In genomic region chr2:46208766-46209165, GRCh38 we compare ENCODE assay signal across 25 cellular contexts.
A peak's percentile ranks its signal among the peaks of the same experiment; 100 is the strongest.
DNase-seq lines count a peak whose midpoint lies in the region; ATAC-seq, FAIRE-seq and TF ChIP-seq lines count a peak whose summit lies in the region.
"Had no signal": no experiment of that assay in that cellular context is flagged by ENCODE, and none has a peak within 500 bp of the region (broad histone marks: within the 10 kb centered on the region; RNA-seq: fewer than 3 reads in every experiment).

No MANE protein-coding gene starts in this region.

- no peaks in the 10 kb centered on the region for H3K79me2 ChIP-seq in GM12878 (ENCODE audit: control insufficient read depth, insufficient read depth, low read length)

- SMC1A ChIA-PET in GM12878 (lab: Charles Lee; ENCODE audit: uncharacterized antibody, unreplicated experiment) = interaction anchor here (0.7 to 1.9 kb wide), 4 partner anchors 8 to 21 kb away, joined by 4 to 5 read pairs (median 4); no protein-coding TSS in a partner anchor

- FAIRE-seq in A549 (lab: Jason Lieb, UNC) (peak; percentile 76), GM12878 (lab: Jason Lieb, UNC) (no peak)
- FAIRE-seq: GM19239 had no signal

- BruUV-seq in GM12878 (replicated peaks; lab: Mats Ljungman, UMichigan) = no TSS peak

- DNase-seq in A549 (ENCODE audit: low read depth in 1 of 2, low spot score in 1 of 2) (no peak), adipocyte (ENCODE audit: low read depth) (no peak), GM12878 (ENCODE audit: low read depth, low spot score) (no peak), occipital lobe (lab: John Stamatoyannopoulos, UW) (no peak), caudate nucleus (lab: John Stamatoyannopoulos, UW) (no peak)
- no peak for DNase-seq in activated effector memory CD4-positive, alpha-beta T cell treated with anti-CD3 and anti-CD28 coated beads, Interleukin-2, amount 50 U/mL, for 16 hours
- DNase-seq: ACHN; BE2C; C1 segment of cervical spinal cord; CD4-positive, alpha-beta memory T cell; CD4-positive, CD25-positive, alpha-beta regulatory T cell; CD8-positive, alpha-beta memory T cell; COR-L47; DMS 273 treated with DMSO at 0.1 percent for 48 hours; DMS153; DMS53; DMS79; DND-41; EL; GDM1 had no signal

- no peak overlapping the region for H3K9ac ChIP-seq in adipocyte (ENCODE audit: low read length)
- H3K9ac ChIP-seq in GM12878 (ENCODE audit: control insufficient read depth, insufficient read depth, low read length) = no peak overlapping the region
- H3K9ac ChIP-seq: BLaER1 had no signal

- TF ChIP-seq CTCF in A549 (IDR thresholded peaks at IDR 0.05) (no peak), HEK293 (tag by site-specific recombination; IDR thresholded peaks at IDR 0.05) (no peak), GM12878 (IDR thresholded peaks at IDR 0.05 in 2 of 3, conservative IDR thresholded peaks at IDR 0.05 in 1 of 3; ENCODE audit: control insufficient read depth in 2 of 3, extremely low read depth in 1 of 3, insufficient read depth in 1 of 3, low read depth in 3 of 3, low read length in 3 of 3) (no peak)

- TF ChIP-seq EP300 in A549 (IDR thresholded peaks at IDR 0.05) (no peak), GM12878 (IDR thresholded peaks at IDR 0.05; ENCODE audit: borderline replicate concordance in 1 of 2, control insufficient read depth in 1 of 2, low read depth in 2 of 2, low read length in 2 of 2) (no peak)

- ATAC-seq in A549 = no peak
- no peak for ATAC-seq in GM12878
- no peak for ATAC-seq in GM21447 (IDR thresholded peaks at IDR 0.05; ENCODE audit: unreplicated experiment)

- in situ Hi-C loops in GM12878 (cut with MboI) = no loop called here

- WGBS in A549 (ENCODE audit: missing lambda C conversion rate) = 93% methylated on average over 1 of the region's 1 CpG
- 42% methylated on average over 1 of the region's 1 CpG for WGBS in GM12878 (ENCODE audit: insufficient coverage, insufficient replicate concordance, low lambda C conversion rate, missing lambda C conversion rate)

- H3K4me3 ChIP-seq in A549 = no peak overlapping the region
- no peak overlapping the region for H3K4me3 ChIP-seq in HEK293 (ENCODE audit: low read depth, low read length)
- H3K4me3 ChIP-seq in adipocyte (ENCODE audit: low read length) = peak overlapping the region; percentile 12
- no peak overlapping the region for H3K4me3 ChIP-seq in GM12878
- H3K4me3 ChIP-seq: BLaER1 had no signal

- no peak overlapping the region for H3K27ac ChIP-seq in A549
- H3K27ac ChIP-seq in HEK293 (ENCODE audit: extremely low read depth, low read depth, low read length) = no peak overlapping the region
- no peak overlapping the region for H3K27ac ChIP-seq in GM12878 (ENCODE audit: control insufficient read depth, insufficient read depth)
- no peak overlapping the region for H3K27ac ChIP-seq in caudate nucleus (ENCODE audit: low read depth, low read length)
- H3K27ac ChIP-seq: 22Rv1, BLaER1 had no signal

- POLR2A ChIA-PET in A549 (lab: Yijun Ruan, JAX) (no interaction called here), HEK293 (lab: Yijun Ruan, JAX) (no interaction called here), GM12878 (lab: Charles Lee) (interaction anchor here (1.1 kb wide), 1 partner anchor 20 kb away, joined by 3 read pairs; no protein-coding TSS in a partner anchor)

- H3K9me3 ChIP-seq in A549 = peaks cover 22% of the 10 kb centered on the region
- no peaks in the 10 kb centered on the region for H3K9me3 ChIP-seq in HEK293 (ENCODE audit: control insufficient read depth, insufficient read depth, low read depth, low read length)
- H3K9me3 ChIP-seq in adipocyte (ENCODE audit: control insufficient read depth, low read length) = peaks cover 21% of the 10 kb centered on the region
- H3K9me3 ChIP-seq in GM12878 (replicated peaks; ENCODE audit: control insufficient read depth, insufficient read depth, low read length) = peaks cover 7% of the 10 kb centered on the region

- H3K36me3 ChIP-seq in HEK293 (ENCODE audit: control insufficient read depth in 2 of 2, insufficient read depth in 1 of 2, low read length in 2 of 2) (no peaks in the 10 kb centered on the region), adipocyte (ENCODE audit: control insufficient read depth, insufficient read depth, low read length, severe bottlenecking) (no peaks in the 10 kb centered on the region), GM12878 (ENCODE audit: control insufficient read depth in 2 of 2, insufficient read depth in 2 of 2, low read length in 1 of 2) (no peaks in the 10 kb centered on the region)
- H3K36me3 ChIP-seq: BE2C, BLaER1 had no signal

- H3K4me1 ChIP-seq in A549 (no peaks in the 10 kb centered on the region), HEK293 (ENCODE audit: control insufficient read depth, insufficient read depth, low read length) (no peaks in the 10 kb centered on the region), adipocyte (ENCODE audit: control insufficient read depth, insufficient read depth, low read length) (no peaks in the 10 kb centered on the region), GM12878 (ENCODE audit: control insufficient read depth, insufficient read depth, low read length) (no peaks in the 10 kb centered on the region)
- H3K4me1 ChIP-seq: BE2C, BLaER1 had no signal

- CTCF ChIA-PET in A549 (lab: Yijun Ruan, JAX) (interaction anchor here (1.1 to 1.4 kb wide), 2 partner anchors 17 to 27 kb away, joined by 3 to 4 read pairs; no protein-coding TSS in a partner anchor), HEK293 (lab: Yijun Ruan, JAX) (no interaction called here), GM12878 (lab: Yijun Ruan, JAX) (interaction anchor here (1.3 kb wide), 2 partner anchors 9 to 20 kb away, joined by 3 to 4 read pairs; no protein-coding TSS in a partner anchor)

- no peak overlapping the region for H3K4me2 ChIP-seq in A549
- H3K4me2 ChIP-seq in GM12878 (ENCODE audit: control insufficient read depth, insufficient read depth) = no peak overlapping the region
- H3K4me2 ChIP-seq: BLaER1 had no signal

- RAD21 ChIA-PET in GM12878 (lab: Charles Lee; ENCODE audit: unreplicated experiment) = interaction anchor here (1.2 kb wide), 1 partner anchor 21 kb away, joined by 4 read pairs; no protein-coding TSS in a partner anchor

- H2AFZ ChIP-seq in GM12878 (ENCODE audit: control insufficient read depth, low read depth, low read length) = no peak overlapping the region

- H4K20me1 ChIP-seq in GM12878 (ENCODE audit: control insufficient read depth, insufficient read depth) = no peaks in the 10 kb centered on the region
- H4K20me1 ChIP-seq: BLaER1 had no signal

- TF ChIP-seq RAD21 in A549 (conservative IDR thresholded peaks at IDR 0.05 in 1 of 2, IDR thresholded peaks at IDR 0.05 in 1 of 2) (no peak), GM12878 (IDR thresholded peaks at IDR 0.05; ENCODE audit: insufficient read depth, low read depth, low read length) (no peak)

- H3K27me3 ChIP-seq in adipocyte (replicated peaks; ENCODE audit: control insufficient read depth, insufficient read depth, low read length) (no peaks in the 10 kb centered on the region), GM12878 (replicated peaks in 1 of 2; ENCODE audit: control insufficient read depth in 2 of 2, insufficient read depth in 2 of 2, low read length in 1 of 2) (no peaks in the 10 kb centered on the region)
- H3K27me3 ChIP-seq: BE2C, BLaER1 had no signal

- no peak for TF ChIP-seq POLR2A in A549 (IDR thresholded peaks at IDR 0.05; ENCODE audit: low read length)
- no peak for TF ChIP-seq POLR2A in GM12878 (IDR thresholded peaks at IDR 0.05; ENCODE audit: low read depth, low read length)

- intact Hi-C loops in GM12878 (cut with micrococcal nuclease; ENCODE audit: unreplicated experiment) = no loop called here

TF ChIP-seq in A549, 52 proteins besides CTCF, POLR2A, EP300 and RAD21:
- no peak for TF ChIP-seq CHD2 (IDR thresholded peaks at IDR 0.05; ENCODE audit: low read length, partially characterized antibody)
- no peak for TF ChIP-seq NR3C1 (IDR thresholded peaks at IDR 0.05)
- TF ChIP-seq CEBPB (IDR thresholded peaks at IDR 0.05) = no peak
- TF ChIP-seq ZFP36 (IDR thresholded peaks at IDR 0.05; ENCODE audit: borderline replicate concordance, partially characterized antibody) = no peak
- TF ChIP-seq ZC3H11A (IDR thresholded peaks at IDR 0.05) = no peak
- TF ChIP-seq GATA3 (IDR thresholded peaks at IDR 0.05; ENCODE audit: borderline replicate concordance) = no peak
- TF ChIP-seq SMC3 (IDR thresholded peaks at IDR 0.05) = no peak
- TF ChIP-seq RCOR1 (IDR thresholded peaks at IDR 0.05; ENCODE audit: low read depth, low read length) = no peak
- TF ChIP-seq SREBF2 (IDR thresholded peaks at IDR 0.05) = no peak

TF ChIP-seq in HEK293, 187 proteins besides CTCF, POLR2A, EP300 and RAD21:
- TF ChIP-seq ZNF600 (tag by site-specific recombination; IDR thresholded peaks at IDR 0.05) (no peak), ZNF37A (tag by site-specific recombination; IDR thresholded peaks at IDR 0.05) (no peak), ZNF19 (tag by site-specific recombination; IDR thresholded peaks at IDR 0.05; ENCODE audit: low read depth) (no peak), SETDB1 (IDR thresholded peaks at IDR 0.05; ENCODE audit: insufficient read length, low read length) (peak; percentile 59)

TF ChIP-seq in GM12878, 131 proteins besides CTCF, POLR2A, EP300 and RAD21:
- TF ChIP-seq RUNX3 (IDR thresholded peaks at IDR 0.05; ENCODE audit: low read length) (peak; percentile 43; the same call in 1 of the 2 replicates), CBX5 (IDR thresholded peaks at IDR 0.05; ENCODE audit: low read depth) (peak; percentile 68; the same call in 1 of the 2 replicates), EED (IDR thresholded peaks at IDR 0.05; ENCODE audit: low read depth) (no peak), PML (IDR thresholded peaks at IDR 0.05; ENCODE audit: low read length) (no peak), SIX5 (IDR thresholded peaks at IDR 0.05; ENCODE audit: low read depth, low read length, severe bottlenecking) (no peak)
TF ChIP-seq in GM12878: peak in this region for 2.
